Comparison of ENCODE assay signal across 1 cellular context in genomic region chr4:3399277-3400194, GRCh38.
TF ChIP-seq lines count a peak whose summit lies in the region.

No MANE protein-coding gene starts in this region.

TF ChIP-seq in SK-N-SH treated with all-trans-retinoic acid at 6 μM for 48 hours, 23 proteins besides CTCF, POLR2A, EP300 and RAD21 (continued from another document):
- no peak for TF ChIP-seq ISL1 (CRISPR knock-in tag; IDR thresholded peaks at IDR 0.05)
- TF ChIP-seq RARB (CRISPR knock-in tag; IDR thresholded peaks at IDR 0.05): no peak
- no peak for TF ChIP-seq TSHZ2 (CRISPR knock-in tag; IDR thresholded peaks at IDR 0.05)
- no peak for TF ChIP-seq SNAI2 (CRISPR knock-in tag; IDR thresholded peaks at IDR 0.05)
